ENCODE assay signal across 1 cellular context in genomic region chr22:31221084-31221483, GRCh38.
TF ChIP-seq lines count a peak whose summit lies in the region.

No MANE protein-coding gene starts in this region.

TF ChIP-seq in HepG2, 621 proteins besides CTCF, POLR2A, EP300 and RAD21:
- no peak for TF ChIP-seq MBD4 (IDR thresholded peaks at IDR 0.05; ENCODE audit: borderline replicate concordance, low read length)
- 0 out of 2 replicates have a peak, but pooled peaks have one; percentile 1 for TF ChIP-seq ZMYM3 (CRISPR knock-in tag; IDR thresholded peaks at IDR 0.05)
- TF ChIP-seq ZNF121 (CRISPR knock-in tag; IDR thresholded peaks at IDR 0.05): no peak
- no peak for TF ChIP-seq HNRNPUL1 (IDR thresholded peaks at IDR 0.05; ENCODE audit: low read depth, low read length)
- TF ChIP-seq ZBTB14 (CRISPR knock-in tag; IDR thresholded peaks at IDR 0.05): no peak
